In the genomic region with DNA sequence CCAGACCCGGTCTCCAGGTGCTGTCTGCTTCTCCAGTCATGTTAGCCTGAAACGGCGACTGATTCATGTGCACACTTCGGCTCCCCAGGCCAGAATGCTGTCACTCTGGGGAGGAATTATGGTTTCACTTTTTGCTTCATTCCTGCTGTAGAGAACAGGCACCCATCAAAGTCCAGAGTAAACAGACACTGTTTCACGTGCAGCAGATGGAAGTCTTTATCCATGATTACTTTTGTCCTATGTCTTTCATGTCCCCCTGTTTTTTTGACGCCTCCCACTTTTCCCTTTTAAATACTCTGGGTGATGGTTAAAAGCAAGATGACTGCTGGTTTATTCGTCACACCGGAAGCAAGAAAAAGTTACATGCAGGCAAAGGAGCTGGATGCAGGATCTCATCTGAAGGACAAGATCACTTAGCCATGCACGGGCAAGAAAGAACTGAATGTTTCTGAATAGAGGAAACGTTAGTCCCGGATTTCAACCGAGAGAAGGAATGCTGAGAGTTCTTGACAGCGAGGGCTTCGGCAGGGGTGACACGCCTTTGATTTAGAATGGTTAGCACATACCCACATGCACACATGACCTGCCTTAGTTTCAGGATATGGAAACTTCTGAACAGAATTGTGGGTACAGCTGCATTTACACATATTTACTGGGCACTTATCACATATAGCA, we compare ENCODE assay signal across 1 cellular context.
TF ChIP-seq lines count a peak whose summit lies in the region.

No MANE protein-coding gene starts in this region.

TF ChIP-seq in HepG2, 621 proteins besides CTCF, POLR2A, EP300 and RAD21 (continued from another document):
- TF ChIP-seq, protein P1, sequence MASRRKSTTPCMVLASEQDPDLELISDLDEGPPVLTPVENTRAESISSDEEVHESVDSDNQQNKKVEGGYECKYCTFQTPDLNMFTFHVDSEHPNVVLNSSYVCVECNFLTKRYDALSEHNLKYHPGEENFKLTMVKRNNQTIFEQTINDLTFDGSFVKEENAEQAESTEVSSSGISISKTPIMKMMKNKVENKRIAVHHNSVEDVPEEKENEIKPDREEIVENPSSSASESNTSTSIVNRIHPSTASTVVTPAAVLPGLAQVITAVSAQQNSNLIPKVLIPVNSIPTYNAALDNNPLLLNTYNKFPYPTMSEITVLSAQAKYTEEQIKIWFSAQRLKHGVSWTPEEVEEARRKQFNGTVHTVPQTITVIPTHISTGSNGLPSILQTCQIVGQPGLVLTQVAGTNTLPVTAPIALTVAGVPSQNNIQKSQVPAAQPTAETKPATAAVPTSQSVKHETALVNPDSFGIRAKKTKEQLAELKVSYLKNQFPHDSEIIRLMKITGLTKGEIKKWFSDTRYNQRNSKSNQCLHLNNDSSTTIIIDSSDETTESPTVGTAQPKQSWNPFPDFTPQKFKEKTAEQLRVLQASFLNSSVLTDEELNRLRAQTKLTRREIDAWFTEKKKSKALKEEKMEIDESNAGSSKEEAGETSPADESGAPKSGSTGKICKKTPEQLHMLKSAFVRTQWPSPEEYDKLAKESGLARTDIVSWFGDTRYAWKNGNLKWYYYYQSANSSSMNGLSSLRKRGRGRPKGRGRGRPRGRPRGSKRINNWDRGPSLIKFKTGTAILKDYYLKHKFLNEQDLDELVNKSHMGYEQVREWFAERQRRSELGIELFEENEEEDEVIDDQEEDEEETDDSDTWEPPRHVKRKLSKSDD (CRISPR knock-in tag; IDR thresholded peaks at IDR 0.05; ENCODE audit: low read depth): no peak
